ENCODE assay signal across 1 cellular context in genomic region chr5:132486318-132487094, GRCh38.
TF ChIP-seq lines count a peak whose summit lies in the region.

No MANE protein-coding gene starts in this region.

TF ChIP-seq in K562, 482 proteins besides CTCF, POLR2A, EP300 and RAD21:
- TF ChIP-seq RBFOX2 (IDR thresholded peaks at IDR 0.05; ENCODE audit: low read depth, low read length): peak; percentile 19; the same call in 1 of the 2 replicates
- TF ChIP-seq MYNN (IDR thresholded peaks at IDR 0.05): no peak
- no peak for TF ChIP-seq MYNN (CRISPR knock-in tag; IDR thresholded peaks at IDR 0.05)
